In the genomic region with DNA sequence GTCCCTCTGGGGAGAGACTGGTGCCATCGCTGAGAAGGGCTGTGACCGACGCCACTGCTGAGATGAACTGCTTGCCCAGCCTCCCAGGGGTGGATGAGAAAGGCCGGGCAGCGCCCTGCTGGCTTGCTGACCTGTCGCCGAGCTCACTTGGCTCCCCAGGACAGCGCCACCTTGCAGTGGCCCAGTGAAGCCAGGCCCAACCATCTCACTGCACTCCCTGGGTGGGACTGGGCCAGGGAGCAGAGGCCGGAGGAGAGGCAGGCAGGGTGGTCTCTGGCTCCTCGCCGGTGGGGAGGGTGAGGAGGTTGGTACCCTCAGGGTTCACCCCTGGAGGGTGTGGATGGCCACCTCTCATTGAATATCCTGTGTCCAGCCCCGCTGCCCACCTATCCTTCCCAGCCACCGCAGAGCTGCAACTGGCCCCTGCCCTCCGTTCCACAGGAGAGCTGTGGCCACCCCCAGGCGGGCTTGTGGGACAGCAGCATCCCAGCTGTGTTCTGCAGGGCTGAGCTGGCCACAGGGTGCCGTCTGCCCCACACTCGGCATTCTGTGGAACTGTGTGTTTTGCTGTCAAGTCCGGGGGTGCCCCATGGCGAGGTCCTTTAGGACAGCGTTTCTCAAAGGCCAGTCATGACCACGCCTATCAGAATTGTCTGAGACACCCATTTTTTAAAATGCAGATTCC, we compare ENCODE assay signal across 14 cellular contexts. TPM values are rescaled to one million over a fixed set of nuclear protein-coding genes. Genes with fewer than 3 reads are reported as not detected.
A peak's percentile ranks its signal among the peaks of the same experiment; 100 is the strongest.
DNase-seq lines count a peak whose midpoint lies in the region; ATAC-seq and TF ChIP-seq lines count a peak whose summit lies in the region.
"Had no signal": no experiment of that assay in that cellular context is flagged by ENCODE, and none has a peak within 500 bp of the region (broad histone marks: within the 10 kb centered on the region; RNA-seq: fewer than 3 reads in every experiment).

No MANE protein-coding gene starts in this region.

- peak overlapping the region; percentile 89 for H3K4ac ChIP-seq in neuronal stem cell (ENCODE audit: low read length)

- H2BK5ac ChIP-seq in neuronal stem cell (ENCODE audit: low read length): no peak overlapping the region

- H4K8ac ChIP-seq in neuronal stem cell (ENCODE audit: low read depth, low read length): peak overlapping the region; percentile 82

- 85% methylated on average over 12 of the region's 21 CpGs for WGBS in SK-N-SH (ENCODE audit: low lambda C conversion rate)
- no CpG with 5 or more reads among the region's 21 CpGs for WGBS in neuronal stem cell (ENCODE audit: extremely low coverage in 2 of 2, insufficient read length in 2 of 2, insufficient replicate concordance in 1 of 2), 2 donors

- no peak overlapping the region for H3K9ac ChIP-seq in SK-N-SH
- peak overlapping the region; percentile 44 for H3K9ac ChIP-seq in neuronal stem cell (ENCODE audit: low read depth, low read length, poor library complexity)

- no peaks in the 10 kb centered on the region for H3K9me3 ChIP-seq in SK-N-SH
- no peaks in the 10 kb centered on the region for H3K9me3 ChIP-seq in neuronal stem cell (replicated peaks in 1 of 2; ENCODE audit: control insufficient read depth in 2 of 2, insufficient read depth in 1 of 2, low read depth in 1 of 2, low read length in 2 of 2)
- H3K9me3 ChIP-seq: adrenal gland, ovary, thyroid gland had no signal

- no peaks in the 10 kb centered on the region for H3K4me1 ChIP-seq in SK-N-SH (ENCODE audit: control insufficient read depth in 1 of 2, insufficient read depth in 2 of 2, low read depth in 1 of 2, low read length in 1 of 2)
- H3K4me1 ChIP-seq in neuronal stem cell (ENCODE audit: control insufficient read depth in 2 of 2, insufficient read depth in 1 of 2, low read depth in 1 of 2, low read length in 2 of 2): peaks cover 0 to 5% of the 10 kb centered on the region in 2 donors
- H3K4me1 ChIP-seq: adrenal gland, thyroid gland had no signal

- no peak for TF ChIP-seq RAD21 in SK-N-SH (IDR thresholded peaks at IDR 0.05; ENCODE audit: low read length)

- TF ChIP-seq CTCF in SK-N-SH (IDR thresholded peaks at IDR 0.05) (0 out of 2 replicates have a peak, but pooled peaks have one; percentile 7), LNCaP clone FGC (IDR thresholded peaks at IDR 0.05; ENCODE audit: control insufficient read depth, extremely low read depth, insufficient read depth) (peak; percentile 27; the same call in 1 of the 2 replicates)

- H2AFZ ChIP-seq in SK-N-SH (ENCODE audit: low read depth): no peak overlapping the region
- H2AFZ ChIP-seq in neuronal stem cell (ENCODE audit: low read length): no peak overlapping the region

- no peak overlapping the region for H3K14ac ChIP-seq in neuronal stem cell (ENCODE audit: low read length)

- H2BK120ac ChIP-seq in neuronal stem cell (ENCODE audit: low read depth, low read length): peak overlapping the region; percentile 99

- no peak for ATAC-seq in SK-N-SH treated with all-trans-retinoic acid at 6 μM for 48 hours
- ATAC-seq in HG02938 (IDR thresholded peaks at IDR 0.05; ENCODE audit: unreplicated experiment): no peak
- no peak for ATAC-seq in HG02623 (IDR thresholded peaks at IDR 0.05; ENCODE audit: unreplicated experiment)

- H3K27me3 ChIP-seq in SK-N-SH (ENCODE audit: insufficient read depth) (no peaks in the 10 kb centered on the region), neuronal stem cell (ENCODE audit: control insufficient read depth in 3 of 3, insufficient read depth in 3 of 3, low read depth in 1 of 3, low read length in 3 of 3) (peaks cover 0 to 4% (median 0%) of the 10 kb centered on the region in 3 experiments)
- H3K27me3 ChIP-seq: adrenal gland, ovary, thyroid gland had no signal

- peak; percentile 55 for DNase-seq in SK-N-SH
- DNase-seq in LNCaP clone FGC (ENCODE audit: low read depth): no peak
- peak; percentile 64 for DNase-seq in ecto neural progenitor cell (ENCODE audit: low spot score)
- no peak for DNase-seq in neuronal stem cell (ENCODE audit: low spot score)
- DNase-seq in ACHN: no peak
- DNase-seq: activated CD4-positive, CD25-positive, alpha-beta regulatory T cell; adrenal gland; CD4-positive, CD25-positive, alpha-beta regulatory T cell; NK-92 treated with Interleukin-12 subunit alpha and Interleukin-12 subunit beta, amount 100 ng/mL, for 24 hours; ovary; thyroid gland had no signal

- H2BK15ac ChIP-seq in neuronal stem cell (ENCODE audit: low read length): no peak overlapping the region

- no peaks in the 10 kb centered on the region for H3K9me2 ChIP-seq in SK-N-SH

- H4K91ac ChIP-seq in neuronal stem cell (ENCODE audit: low read depth, low read length, poor library complexity): peak overlapping the region; percentile 94

- H3K4me3 ChIP-seq in SK-N-SH (ENCODE audit: low read depth in 2 of 2, low read length in 1 of 2) (no peak overlapping the region), LNCaP clone FGC (ENCODE audit: low read depth, low read length) (no peak overlapping the region), neuronal stem cell (ENCODE audit: low read length in 2 of 2) (no peak overlapping the region)
- H3K4me3 ChIP-seq: adrenal gland, ovary, thyroid gland had no signal

- CTCF ChIA-PET in SK-N-SH (lab: Yijun Ruan, JAX): interaction anchor here (1.2 kb wide), 1 partner anchor 391 kb away, joined by 3 read pairs; no protein-coding TSS in a partner anchor

- peak overlapping the region; percentile 89 for H3K23ac ChIP-seq in neuronal stem cell (ENCODE audit: low read depth, low read length, poor library complexity)

- H2BK12ac ChIP-seq in neuronal stem cell (ENCODE audit: low read length): peak overlapping the region; percentile 41

- in situ Hi-C loops in ACHN (cut with HindIII; ENCODE audit: low pct_ligation_motif_present, low pct_unique_long_range_greater_than_20kb, low sequenced_read_pairs): no loop called here

- peaks cover 3% of the 10 kb centered on the region for H3K79me1 ChIP-seq in neuronal stem cell (ENCODE audit: low read depth, low read length)

- TF ChIP-seq EP300 in SK-N-SH (IDR thresholded peaks at IDR 0.05; ENCODE audit: borderline replicate concordance in 1 of 2, low read depth in 1 of 2, low read length in 1 of 2): no peak

- peaks cover 43% of the 10 kb centered on the region for H4K20me1 ChIP-seq in SK-N-SH (ENCODE audit: insufficient read depth)

- H3K18ac ChIP-seq in neuronal stem cell (ENCODE audit: low read length): peak overlapping the region; percentile 85

- peak overlapping the region; percentile 70 for H2AK5ac ChIP-seq in neuronal stem cell (ENCODE audit: low read depth, low read length)

- POLR2A ChIA-PET in SK-N-SH (lab: Yijun Ruan, JAX): no interaction called here

- H3K4me2 ChIP-seq in SK-N-SH: no peak overlapping the region
- no peak overlapping the region for H3K4me2 ChIP-seq in neuronal stem cell (ENCODE audit: insufficient read depth, low read length, poor library complexity, severe bottlenecking)

- H3K27ac ChIP-seq in SK-N-SH (ENCODE audit: low read depth in 2 of 2, low read length in 1 of 2): no peak overlapping the region
- no peak overlapping the region for H3K27ac ChIP-seq in neuronal stem cell (replicated peaks; ENCODE audit: low read length)
- H3K27ac ChIP-seq: adrenal gland, ovary, thyroid gland had no signal

- H3K79me2 ChIP-seq in SK-N-SH (ENCODE audit: insufficient read depth): no peaks in the 10 kb centered on the region; the same call in 1 of the 2 replicates

- H3K36me3 ChIP-seq in SK-N-SH (replicated peaks in 1 of 2; ENCODE audit: control insufficient read depth in 1 of 2, insufficient read depth in 2 of 2, low read length in 1 of 2) (peaks cover 66 to 88% of the 10 kb centered on the region in 2 experiments), neuronal stem cell (replicated peaks in 1 of 2; ENCODE audit: control insufficient read depth in 2 of 2, insufficient read depth in 2 of 2, low read length in 2 of 2) (no peaks in the 10 kb centered on the region)
- H3K36me3 ChIP-seq: ovary, thyroid gland had no signal

- peaks cover 8% of the 10 kb centered on the region for H3F3A ChIP-seq in SK-N-SH (replicated peaks; ENCODE audit: insufficient read depth)

TF ChIP-seq in SK-N-SH, 30 proteins besides CTCF, POLR2A, EP300 and RAD21:
- no peak for TF ChIP-seq SMC3 (IDR thresholded peaks at IDR 0.05; ENCODE audit: low read depth, low read length)

TF ChIP-seq in SK-N-SH treated with all-trans-retinoic acid at 6 μM for 48 hours, 23 proteins besides CTCF, POLR2A, EP300 and RAD21 (continues in another document):
- TF ChIP-seq ESRRG (CRISPR knock-in tag; IDR thresholded peaks at IDR 0.05) (no peak), ZNF565 (CRISPR knock-in tag; conservative IDR thresholded peaks at IDR 0.05; ENCODE audit: low read depth) (no peak), RARB (CRISPR knock-in tag; IDR thresholded peaks at IDR 0.05) (no peak), GLIS3 (CRISPR knock-in tag; IDR thresholded peaks at IDR 0.05) (no peak), ZFP30 (CRISPR knock-in tag; IDR thresholded peaks at IDR 0.05) (no peak), BACH2 (CRISPR knock-in tag; IDR thresholded peaks at IDR 0.05; ENCODE audit: borderline replicate concordance) (no peak), ARNTL (CRISPR knock-in tag; IDR thresholded peaks at IDR 0.05; ENCODE audit: borderline replicate concordance, low read depth) (no peak)
- TF ChIP-seq, protein P1, sequence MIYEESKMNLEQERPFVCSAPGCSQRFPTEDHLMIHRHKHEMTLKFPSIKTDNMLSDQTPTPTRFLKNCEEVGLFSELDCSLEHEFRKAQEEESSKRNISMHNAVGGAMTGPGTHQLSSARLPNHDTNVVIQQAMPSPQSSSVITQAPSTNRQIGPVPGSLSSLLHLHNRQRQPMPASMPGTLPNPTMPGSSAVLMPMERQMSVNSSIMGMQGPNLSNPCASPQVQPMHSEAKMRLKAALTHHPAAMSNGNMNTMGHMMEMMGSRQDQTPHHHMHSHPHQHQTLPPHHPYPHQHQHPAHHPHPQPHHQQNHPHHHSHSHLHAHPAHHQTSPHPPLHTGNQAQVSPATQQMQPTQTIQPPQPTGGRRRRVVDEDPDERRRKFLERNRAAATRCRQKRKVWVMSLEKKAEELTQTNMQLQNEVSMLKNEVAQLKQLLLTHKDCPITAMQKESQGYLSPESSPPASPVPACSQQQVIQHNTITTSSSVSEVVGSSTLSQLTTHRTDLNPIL (CRISPR knock-in tag; IDR thresholded peaks at IDR 0.05; ENCODE audit: low read depth): no peak

RNA-seq across cellular contexts. Expression of a gene that starts 41.0 kb away (rescaled TPM):
- polyA plus RNA-seq in SK-N-SH (2012; rRNA removed): not detected in 2 replicates
- polyA plus RNA-seq in SK-N-SH (2012; cell fraction: cytosol; rRNA removed): not detected in 2 replicates
- not detected in 2 replicates for polyA plus RNA-seq in SK-N-SH (2012; cell fraction: nucleus; rRNA removed)
- not detected for polyA plus RNA-seq in neuronal stem cell (2013, experiment 1 of 2)
- not detected for polyA plus RNA-seq in neuronal stem cell (2013, experiment 2 of 2)
- polyA plus RNA-seq: CD4-positive, CD25-positive, alpha-beta regulatory T cell had no signal

Comparison
In these comparisons a context has a peak if more than half of its experiments do, and no peak if none do; other contexts are left out.
1. DNase-seq: peak in SK-N-SH (single experiment) and ecto neural progenitor cell (single experiment); none in LNCaP clone FGC (single experiment), neuronal stem cell (single experiment) and ACHN (single experiment).